In the genomic region with DNA sequence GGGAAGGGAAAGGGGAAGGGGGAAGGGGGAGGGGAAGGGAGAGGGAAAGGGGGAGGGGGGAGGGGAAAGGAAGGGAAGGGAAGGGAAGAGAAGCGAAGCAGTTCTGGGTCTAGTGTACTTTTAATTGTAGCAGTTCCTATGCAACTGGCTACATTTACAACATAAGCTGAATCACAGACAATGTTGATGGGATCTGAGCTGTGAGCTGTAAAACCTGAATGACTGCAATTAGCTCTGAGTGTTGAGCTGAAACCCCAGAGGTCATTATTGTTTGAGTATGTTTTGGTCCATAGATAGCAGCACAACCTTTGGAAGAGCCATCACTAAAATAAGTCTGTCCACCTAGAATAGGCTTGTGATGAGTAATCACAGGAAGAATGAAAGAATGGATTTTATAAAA, we compare ENCODE assay signal across 17 cellular contexts. TPM values are rescaled to one million over a fixed set of nuclear protein-coding genes. Genes with fewer than 3 reads are reported as not detected.
DNase-seq lines count a peak whose midpoint lies in the region; ATAC-seq and TF ChIP-seq lines count a peak whose summit lies in the region.
"Had no signal": no experiment of that assay in that cellular context is flagged by ENCODE, and none has a peak within 500 bp of the region (broad histone marks: within the 10 kb centered on the region; RNA-seq: fewer than 3 reads in every experiment).

No MANE protein-coding gene starts in this region.

- TF ChIP-seq CTCF in body of pancreas (IDR thresholded peaks at IDR 0.05): no peak

- H3K4me3 ChIP-seq in body of pancreas: no peak overlapping the region
- no peak overlapping the region for H3K4me3 ChIP-seq in mucosa of rectum (ENCODE audit: low read length in 2 of 2)
- H3K4me3 ChIP-seq: lung, right atrium auricular region had no signal

- no peaks in the 10 kb centered on the region for H3K36me3 ChIP-seq in body of pancreas (replicated peaks in 1 of 2; ENCODE audit: insufficient read depth in 1 of 2, low read depth in 2 of 2)
- H3K36me3 ChIP-seq in mucosa of rectum (ENCODE audit: control insufficient read depth in 2 of 2, insufficient read depth in 2 of 2, low read length in 2 of 2): no peaks in the 10 kb centered on the region
- H3K36me3 ChIP-seq: right atrium auricular region had no signal

- H3K4me1 ChIP-seq in body of pancreas (peaks cover 16% of the 10 kb centered on the region), mucosa of rectum (ENCODE audit: control insufficient read depth in 2 of 2, insufficient read depth in 2 of 2, low read length in 2 of 2) (peaks cover 15 to 20% of the 10 kb centered on the region in 2 donors)
- H3K4me1 ChIP-seq: right atrium auricular region had no signal

- ATAC-seq in body of pancreas: no peak
- ATAC-seq: activated CD4-positive, alpha-beta T cell treated with anti-CD3 and anti-CD28 coated beads for 36 hours had no signal

- H3K27ac ChIP-seq in body of pancreas (peak overlapping the region in 3 of 4 donors; percentile 7 to 46 (median 43)), mucosa of rectum (ENCODE audit: low read depth in 2 of 2, low read length in 2 of 2) (peak overlapping the region; percentile 77 to 79)
- H3K27ac ChIP-seq: right atrium auricular region had no signal

- WGBS in body of pancreas, 2 donors: 36 to 78% methylated on average over 1 of the region's 1 CpG

- H3K9me3 ChIP-seq in body of pancreas: peaks cover 0 to 6% (median 0%) of the 10 kb centered on the region in 3 donors
- peaks cover 0 to 4% of the 10 kb centered on the region in 2 donors for H3K9me3 ChIP-seq in mucosa of rectum (ENCODE audit: control insufficient read depth in 2 of 2, low read length in 2 of 2)

- peak; percentile 51 for DNase-seq in ELF-1 (ENCODE audit: low read depth, low spot score)
- peak; percentile 10 for DNase-seq in NCI-H1417 treated with DMSO at 0.1 percent for 48 hours (lab: John Stamatoyannopoulos, UW)
- no peak for DNase-seq in body of pancreas
- no peak for DNase-seq in activated effector memory CD4-positive, alpha-beta T cell treated with Interleukin-2 at 50 U/mL for 16 hours
- no peak for DNase-seq in inferior parietal cortex (ENCODE audit: extremely low spot score)
- DNase-seq in superior temporal gyrus (ENCODE audit: extremely low spot score): no peak
- DNase-seq: activated CD4-positive, alpha-beta T cell treated with anti-CD3 and anti-CD28 coated beads for 36 hours; AML-193; anterior cingulate cortex; H7; NCI-H2081; SHP77; stimulated activated CD4-positive, alpha-beta T cell treated with anti-CD3 and anti-CD28 coated beads, Interleukin-2, amount 100 ng/mL, for 24 hours; T-helper 2 cell had no signal

- TF ChIP-seq POLR2A in body of pancreas (IDR thresholded peaks at IDR 0.05): no peak

- intact Hi-C loops in body of pancreas (cut with DNase I): no loop called here

- no peak overlapping the region for H3K9ac ChIP-seq in mucosa of rectum (ENCODE audit: low read depth in 1 of 2, low read length in 2 of 2)

- no peaks in the 10 kb centered on the region for H3K27me3 ChIP-seq in body of pancreas
- H3K27me3 ChIP-seq in mucosa of rectum (ENCODE audit: control insufficient read depth in 2 of 2, insufficient read depth in 2 of 2, low read length in 2 of 2): no peaks in the 10 kb centered on the region
- H3K27me3 ChIP-seq: right atrium auricular region had no signal

RNA-seq across cellular contexts. Expression of a gene that starts 7.2 kb away (rescaled TPM):
- 100 to 1,000 TPM in 1 of 2 donors, 10 to 100 TPM in 1; 74.7 to 106 TPM for total RNA-seq in body of pancreas

RNA-seq across cellular contexts. Expression of a gene that starts 9.6 kb away (rescaled TPM):
- under 1 TPM; 0.78 to 0.99 TPM for total RNA-seq in body of pancreas

Comparison
In these comparisons a context has a peak if more than half of its experiments do, and no peak if none do; other contexts are left out.
1. DNase-seq: peak in ELF-1 (single experiment) and NCI-H1417 treated with DMSO at 0.1 percent for 48 hours (single experiment); none in body of pancreas (0 of 4), activated effector memory CD4-positive, alpha-beta T cell treated with Interleukin-2 at 50 U/mL for 16 hours (single experiment), inferior parietal cortex (single experiment) and superior temporal gyrus (single experiment).